In genomic region chr2:88933980-88934379, GRCh38 we compare ENCODE assay signal across 13 cellular contexts.
DNase-seq lines count a peak whose midpoint lies in the region; ATAC-seq, FAIRE-seq and TF ChIP-seq lines count a peak whose summit lies in the region.
"Had no signal": no experiment of that assay in that cellular context is flagged by ENCODE, and none has a peak within 500 bp of the region (broad histone marks: within the 10 kb centered on the region; RNA-seq: fewer than 3 reads in every experiment).

No MANE protein-coding gene starts in this region.

- H3K9me3 ChIP-seq in trophoblast cell (ENCODE audit: insufficient read depth, low read depth, low read length) = no peaks in the 10 kb centered on the region
- H3K9me3 ChIP-seq: esophagus muscularis mucosa, transverse colon had no signal

- H4K91ac ChIP-seq in trophoblast cell (ENCODE audit: low read depth, low read length) = no peak overlapping the region

- no peaks in the 10 kb centered on the region for H3K27me3 ChIP-seq in brain microvascular endothelial cell (replicated peaks)
- no peaks in the 10 kb centered on the region for H3K27me3 ChIP-seq in trophoblast cell (ENCODE audit: insufficient read depth, low read length)
- H3K27me3 ChIP-seq: esophagus muscularis mucosa had no signal

- no peak overlapping the region for H3K4me3 Mint-ChIP-seq in activated naive CD4-positive, alpha-beta T cell treated with anti-CD3 and anti-CD28 coated beads for 36 hours
- H3K4me3 Mint-ChIP-seq: activated B cell treated with CpG ODN at 0.5 μM for 24 hours; naive thymus-derived CD8-positive, alpha-beta T cell had no signal

- no peak overlapping the region for H2AK5ac ChIP-seq in trophoblast cell (ENCODE audit: low read length)

- peak; percentile 15 for DNase-seq in activated naive CD4-positive, alpha-beta T cell treated with anti-CD3 and anti-CD28 coated beads for 36 hours
- no peak for DNase-seq in activated naive CD4-positive, alpha-beta T cell treated with anti-CD3 and anti-CD28 coated beads, Interleukin-2, amount 50 U/mL, for 72 hours (ENCODE audit: low spot score in 2 of 2)
- DNase-seq in MV-4-11 (lab: John Stamatoyannopoulos, UW) (peak; percentile 74), brain microvascular endothelial cell (peak; percentile 12), trophoblast cell (peak; percentile 73 to 84), NCI-H2227 treated with DMSO at 0.1 percent for 48 hours (lab: John Stamatoyannopoulos, UW) (no peak), HTR-8/SVneo (ENCODE audit: insufficient read length, low spot score) (no peak)
- DNase-seq in stimulated activated CD4-positive, alpha-beta T cell treated with anti-CD3 and anti-CD28 coated beads, Interleukin-12 subunit alpha, Interleukin-12 subunit beta, amount 100 ng/mL, for 4 hours = no peak
- DNase-seq: activated B cell treated with CpG ODN at 0.5 μM for 24 hours, NCI-H187 treated with DMSO at 0.1 percent for 48 hours, transverse colon had no signal

- no peak for FAIRE-seq in HTR-8/SVneo (lab: Jason Lieb, UNC)

- H3K4me1 Mint-ChIP-seq in activated naive CD4-positive, alpha-beta T cell treated with anti-CD3 and anti-CD28 coated beads for 36 hours (ENCODE audit: low read depth) = peaks cover 5% of the 10 kb centered on the region

- H4K12ac ChIP-seq in trophoblast cell (ENCODE audit: low read depth, low read length) = no peak overlapping the region

- H3K4me1 ChIP-seq in trophoblast cell (ENCODE audit: control insufficient read depth in 1 of 2, insufficient read depth in 2 of 2, low read length in 2 of 2) = no peaks in the 10 kb centered on the region
- H3K4me1 ChIP-seq: transverse colon had no signal

- H2BK120ac ChIP-seq in trophoblast cell (ENCODE audit: insufficient read depth, low read length, poor library complexity) = no peak overlapping the region

- H3K9ac ChIP-seq in trophoblast cell (ENCODE audit: low read length) = no peak overlapping the region

- WGBS in trophoblast cell (ENCODE audit: extremely low coverage, insufficient coverage, insufficient read length) = no CpG with 5 or more reads among the region's 1 CpG

- H3K4me3 ChIP-seq in brain microvascular endothelial cell (ENCODE audit: low read depth, low read length) (no peak overlapping the region), trophoblast cell (ENCODE audit: low read depth, low read length) (no peak overlapping the region)
- H3K4me3 ChIP-seq: esophagus muscularis mucosa, transverse colon had no signal

- H3K36me3 ChIP-seq in brain microvascular endothelial cell (replicated peaks) (no peaks in the 10 kb centered on the region), trophoblast cell (ENCODE audit: control insufficient read depth in 1 of 2, insufficient read depth in 2 of 2, low read length in 2 of 2) (no peaks in the 10 kb centered on the region)
- H3K36me3 ChIP-seq: esophagus muscularis mucosa, transverse colon had no signal

- H3K27ac ChIP-seq in brain microvascular endothelial cell = no peak overlapping the region
- no peak overlapping the region for H3K27ac ChIP-seq in trophoblast cell (ENCODE audit: low read depth, low read length)
- H3K27ac ChIP-seq: esophagus muscularis mucosa, transverse colon had no signal

- H3K27me3 Mint-ChIP-seq in activated naive CD4-positive, alpha-beta T cell treated with anti-CD3 and anti-CD28 coated beads for 36 hours (ENCODE audit: low read depth) = no peaks in the 10 kb centered on the region
- H3K27me3 Mint-ChIP-seq: activated B cell treated with CpG ODN at 0.5 μM for 24 hours had no signal

- in situ Hi-C loops in brain microvascular endothelial cell (cut with HindIII; ENCODE audit: low pct_ligation_motif_present, low sequenced_read_pairs) = no loop called here

- H3K79me2 ChIP-seq in trophoblast cell (ENCODE audit: control insufficient read depth, insufficient read depth, low read length, poor library complexity) = no peaks in the 10 kb centered on the region

- no peak for TF ChIP-seq CTCF in brain microvascular endothelial cell (IDR thresholded peaks at IDR 0.05; ENCODE audit: low read depth, low read length, missing control alignments)

- no peak overlapping the region for H3K4ac ChIP-seq in trophoblast cell (ENCODE audit: low read depth, low read length)

- H2BK12ac ChIP-seq in trophoblast cell (ENCODE audit: low read length) = no peak overlapping the region

- H3K36me3 Mint-ChIP-seq in activated naive CD4-positive, alpha-beta T cell treated with anti-CD3 and anti-CD28 coated beads for 36 hours (ENCODE audit: low read depth) = no peaks in the 10 kb centered on the region
- H3K36me3 Mint-ChIP-seq in activated naive CD4-positive, alpha-beta T cell treated with anti-CD3 and anti-CD28 coated beads, Interleukin-2, amount 50 U/mL, for 72 hours = no peaks in the 10 kb centered on the region
- H3K36me3 Mint-ChIP-seq: naive thymus-derived CD8-positive, alpha-beta T cell had no signal

- H3K9me3 Mint-ChIP-seq in activated naive CD4-positive, alpha-beta T cell treated with anti-CD3 and anti-CD28 coated beads for 36 hours = no peaks in the 10 kb centered on the region
- no peaks in the 10 kb centered on the region for H3K9me3 Mint-ChIP-seq in activated naive CD4-positive, alpha-beta T cell treated with anti-CD3 and anti-CD28 coated beads, Interleukin-2, amount 50 U/mL, for 72 hours
- H3K9me3 Mint-ChIP-seq: activated B cell treated with CpG ODN at 0.5 μM for 24 hours; naive thymus-derived CD8-positive, alpha-beta T cell had no signal

- H3K4me2 ChIP-seq in trophoblast cell (ENCODE audit: low read length) = no peak overlapping the region

- no peak for ATAC-seq in activated naive CD4-positive, alpha-beta T cell treated with anti-CD3 and anti-CD28 coated beads, Interleukin-2, amount 50 U/mL, for 72 hours

- no peaks in the 10 kb centered on the region for H3K79me1 ChIP-seq in trophoblast cell (ENCODE audit: low read length)

- intact Hi-C loops in activated naive CD4-positive, alpha-beta T cell treated with anti-CD3 and anti-CD28 coated beads for 36 hours (cut with micrococcal nuclease) = no loop called here

- no peak overlapping the region for H4K8ac ChIP-seq in trophoblast cell (ENCODE audit: low read depth, low read length)

- no peak overlapping the region for H3K14ac ChIP-seq in trophoblast cell (ENCODE audit: low read length)

- CTCF ChIA-PET in activated naive CD4-positive, alpha-beta T cell treated with anti-CD3 and anti-CD28 coated beads for 36 hours (lab: Charles Lee) = interaction anchor here (1.0 to 1.2 kb wide), 2 partner anchors 49 to 52 kb away, joined by 3 to 4 read pairs; no protein-coding TSS in a partner anchor

- no peak overlapping the region for H3K18ac ChIP-seq in trophoblast cell (ENCODE audit: low read length)

- no peak overlapping the region for H3K23ac ChIP-seq in trophoblast cell (ENCODE audit: low read length)

- no peak overlapping the region for H2AFZ ChIP-seq in trophoblast cell (ENCODE audit: insufficient read depth, low read length, poor library complexity)

- H2BK5ac ChIP-seq in trophoblast cell (ENCODE audit: low read depth, low read length, poor library complexity) = no peak overlapping the region

- no peak overlapping the region for H3K27ac Mint-ChIP-seq in activated naive CD4-positive, alpha-beta T cell treated with anti-CD3 and anti-CD28 coated beads for 36 hours
- no peak overlapping the region for H3K27ac Mint-ChIP-seq in activated naive CD4-positive, alpha-beta T cell treated with anti-CD3 and anti-CD28 coated beads, Interleukin-2, amount 50 U/mL, for 72 hours
- H3K27ac Mint-ChIP-seq: activated B cell treated with CpG ODN at 0.5 μM for 24 hours; naive thymus-derived CD8-positive, alpha-beta T cell had no signal

Comparison
In these comparisons a context has a peak if more than half of its experiments do, and no peak if none do; other contexts are left out.
1. DNase-seq: peak in activated naive CD4-positive, alpha-beta T cell treated with anti-CD3 and anti-CD28 coated beads for 36 hours (single experiment), MV-4-11 (single experiment), brain microvascular endothelial cell (single experiment) and trophoblast cell (2 of 2); none in activated naive CD4-positive, alpha-beta T cell treated with anti-CD3 and anti-CD28 coated beads, Interleukin-2, amount 50 U/mL, for 72 hours (0 of 2), NCI-H2227 treated with DMSO at 0.1 percent for 48 hours (single experiment), HTR-8/SVneo (single experiment) and stimulated activated CD4-positive, alpha-beta T cell treated with anti-CD3 and anti-CD28 coated beads, Interleukin-12 subunit alpha, Interleukin-12 subunit beta, amount 100 ng/mL, for 4 hours (single experiment).